In genomic region chr7:141071855-141072547, GRCh38 we compare ENCODE assay signal across 9 cellular contexts. TPM values are rescaled to one million over a fixed set of nuclear protein-coding genes. Genes with fewer than 3 reads are reported as not detected.
DNase-seq lines count a peak whose midpoint lies in the region; ATAC-seq and TF ChIP-seq lines count a peak whose summit lies in the region.
"Had no signal": no experiment of that assay in that cellular context is flagged by ENCODE, and none has a peak within 500 bp of the region (broad histone marks: within the 10 kb centered on the region; RNA-seq: fewer than 3 reads in every experiment).

No MANE protein-coding gene starts in this region.

- H3K4me3 ChIP-seq in HEK293 (ENCODE audit: low read depth, low read length): peak overlapping the region; percentile 68
- H3K4me3 ChIP-seq in iPS DF 6.9 (ENCODE audit: low read length): peak overlapping the region; percentile 51; the same call in 1 of the 2 replicates
- H3K4me3 ChIP-seq in stomach smooth muscle (ENCODE audit: low read length in 2 of 2): peak overlapping the region; percentile 59 to 79

- H3K27me3 Mint-ChIP-seq in activated CD4-positive, alpha-beta memory T cell treated with anti-CD3 and anti-CD28 coated beads, Interleukin-2, amount 10 ng/mL, durations not matched to agents 7 days and 5 days: peaks cover 46% of the 10 kb centered on the region

- H3K36me3 Mint-ChIP-seq in activated CD4-positive, alpha-beta memory T cell treated with anti-CD3 and anti-CD28 coated beads, Interleukin-2, amount 10 ng/mL, durations not matched to agents 7 days and 5 days (ENCODE audit: low read depth): no peaks in the 10 kb centered on the region

- H3K4me1 ChIP-seq in HEK293 (ENCODE audit: control insufficient read depth, insufficient read depth, low read length) (no peaks in the 10 kb centered on the region), iPS DF 6.9 (ENCODE audit: control insufficient read depth, insufficient read depth, low read length) (peaks cover 2% of the 10 kb centered on the region; the same call in 1 of the 2 replicates), stomach smooth muscle (ENCODE audit: control insufficient read depth, insufficient read depth, low read length) (peaks cover 32% of the 10 kb centered on the region)

- peaks cover 23% of the 10 kb centered on the region for H3K4me1 Mint-ChIP-seq in activated CD4-positive, alpha-beta memory T cell treated with anti-CD3 and anti-CD28 coated beads, Interleukin-2, amount 10 ng/mL, durations not matched to agents 7 days and 5 days

- H3K27ac ChIP-seq in HEK293 (ENCODE audit: extremely low read depth, low read depth, low read length) (peak overlapping the region; percentile 6; the same call in 1 of the 2 replicates), iPS DF 6.9 (ENCODE audit: low read length) (no peak overlapping the region), stomach smooth muscle (ENCODE audit: low read length) (no peak overlapping the region)
- H3K27ac ChIP-seq: HL-60 had no signal

- CTCF ChIA-PET in HEK293 (lab: Yijun Ruan, JAX): interaction anchor here (0.6 to 2.3 kb wide), 14 partner anchors 54 to 582 kb away, joined by 3 to 13 read pairs (median 4); partner anchors contain the start of gene MRPS33
- CTCF ChIA-PET in activated CD4-positive, alpha-beta memory T cell treated with anti-CD3 and anti-CD28 coated beads, Interleukin-2, amount 10 ng/mL, durations not matched to agents 7 days and 5 days (lab: Charles Lee): interaction anchor here (0.9 to 1.2 kb wide), 2 partner anchors 57 to 459 kb away, joined by 3 to 7 read pairs; partner anchors contain the start of gene MRPS33

- H3K9me3 ChIP-seq in HEK293 (ENCODE audit: control insufficient read depth, insufficient read depth, low read depth, low read length) (no peaks in the 10 kb centered on the region), iPS DF 6.9 (ENCODE audit: control insufficient read depth, insufficient read depth, low read length) (no peaks in the 10 kb centered on the region), stomach smooth muscle (ENCODE audit: control insufficient read depth in 2 of 2, low read length in 2 of 2) (no peaks in the 10 kb centered on the region)

- no peak overlapping the region for H3K27ac Mint-ChIP-seq in activated CD4-positive, alpha-beta memory T cell treated with anti-CD3 and anti-CD28 coated beads, Interleukin-2, amount 10 ng/mL, durations not matched to agents 7 days and 5 days

- POLR2A ChIA-PET in HEK293 (lab: Yijun Ruan, JAX): interaction anchor here (0.6 to 1.7 kb wide), 6 partner anchors 57 to 666 kb away, joined by 3 to 12 read pairs (median 4); partner anchors contain the start of genes MRPS33 and SSBP1
- POLR2A ChIA-PET in activated CD4-positive, alpha-beta memory T cell treated with anti-CD3 and anti-CD28 coated beads, Interleukin-2, amount 10 ng/mL, durations not matched to agents 7 days and 5 days (lab: Charles Lee): interaction anchor here (0.6 to 2.3 kb wide), 4 partner anchors 18 to 666 kb away, joined by 3 to 7 read pairs (median 6); partner anchors contain the start of genes BRAF, MRPS33 and SSBP1

- H3K9ac ChIP-seq in stomach smooth muscle (ENCODE audit: low read length in 2 of 2): peak overlapping the region; percentile 45 to 51

- H3K27me3 ChIP-seq in iPS DF 6.9 (ENCODE audit: control insufficient read depth, insufficient read depth, low read length): peaks cover 7% of the 10 kb centered on the region; the same call in 1 of the 2 replicates
- peaks cover 0 to 16% of the 10 kb centered on the region in 2 donors for H3K27me3 ChIP-seq in stomach smooth muscle (ENCODE audit: control insufficient read depth in 1 of 2, insufficient read depth in 2 of 2, low read length in 2 of 2)

- peak overlapping the region; percentile 67 for H3K4me3 Mint-ChIP-seq in activated CD4-positive, alpha-beta memory T cell treated with anti-CD3 and anti-CD28 coated beads, Interleukin-2, amount 10 ng/mL, durations not matched to agents 7 days and 5 days

- DNase-seq in Ammon's horn (ENCODE audit: low spot score) (peak; percentile 20), iPS DF 6.9 (ENCODE audit: low read depth, low spot score) (no peak), HT-29 (ENCODE audit: low spot score) (no peak)
- no peak for DNase-seq in activated CD4-positive, alpha-beta memory T cell treated with anti-CD3 and anti-CD28 coated beads, Interleukin-2, amount 10 ng/mL, durations not matched to agents 7 days and 5 days
- no peak for DNase-seq in activated effector memory CD4-positive, alpha-beta T cell treated with Interleukin-2 at 50 U/mL for 16 hours

- H3K36me3 ChIP-seq in HEK293 (ENCODE audit: control insufficient read depth in 2 of 2, insufficient read depth in 1 of 2, low read length in 2 of 2) (no peaks in the 10 kb centered on the region), iPS DF 6.9 (ENCODE audit: control insufficient read depth, insufficient read depth, low read length) (no peaks in the 10 kb centered on the region; the same call in 1 of the 2 replicates), stomach smooth muscle (ENCODE audit: control insufficient read depth in 2 of 2, insufficient read depth in 2 of 2, low read length in 2 of 2) (no peaks in the 10 kb centered on the region)

- no CpG with 5 or more reads among the region's 21 CpGs for WGBS in iPS DF 6.9 (ENCODE audit: insufficient coverage, insufficient read length)

- TF ChIP-seq CTCF in HEK293 (tag by site-specific recombination; IDR thresholded peaks at IDR 0.05): no peak

- ATAC-seq in GM19455 (IDR thresholded peaks at IDR 0.05; ENCODE audit: unreplicated experiment): no peak

- no peaks in the 10 kb centered on the region for H3K9me3 Mint-ChIP-seq in activated CD4-positive, alpha-beta memory T cell treated with anti-CD3 and anti-CD28 coated beads, Interleukin-2, amount 10 ng/mL, durations not matched to agents 7 days and 5 days

TF ChIP-seq in HEK293, 187 proteins besides CTCF, POLR2A, EP300 and RAD21 (continues in another document):
- TF ChIP-seq PATZ1 (tag by site-specific recombination; IDR thresholded peaks at IDR 0.05) (peak; percentile 4), ZNF621 (tag by site-specific recombination; IDR thresholded peaks at IDR 0.05) (no peak), PRDM1 (tag by site-specific recombination; IDR thresholded peaks at IDR 0.05) (no peak), ZNF18 (tag by site-specific recombination; IDR thresholded peaks at IDR 0.05) (no peak), ZNF174 (tag by site-specific recombination; IDR thresholded peaks at IDR 0.05) (no peak), IKZF3 (tag by site-specific recombination; IDR thresholded peaks at IDR 0.05) (0 out of 2 replicates have a peak, but pooled peaks have one; percentile 25), ZNF184 (tag by site-specific recombination; IDR thresholded peaks at IDR 0.05) (no peak), ZNF10 (tag by site-specific recombination; IDR thresholded peaks at IDR 0.05) (no peak), ZNF221 (tag by site-specific recombination; IDR thresholded peaks at IDR 0.05; ENCODE audit: borderline replicate concordance) (no peak), ZNF398 (tag by site-specific recombination; IDR thresholded peaks at IDR 0.05) (no peak), SCRT1 (tag by site-specific recombination; IDR thresholded peaks at IDR 0.05; ENCODE audit: borderline replicate concordance) (peak; percentile 83), KLF9 (tag by site-specific recombination; IDR thresholded peaks at IDR 0.05; ENCODE audit: low read depth) (peak; percentile 32)

RNA-seq across cellular contexts. Expression of gene TMEM178B, which starts 1.9 kb away (rescaled TPM):
- 1 to 10 TPM; 1.7 TPM for total RNA-seq in activated CD4-positive, alpha-beta memory T cell treated with anti-CD3 and anti-CD28 coated beads, Interleukin-2, amount 10 ng/mL, durations not matched to agents 7 days and 5 days
- 2.1 and 2.3 TPM in 2 replicates for total RNA-seq in HT-29 (2014; rRNA removed; shearing (Covaris generic))

RNA-seq across cellular contexts. Expression of gene MRPS33, which starts 57.2 kb away (rescaled TPM):
- total RNA-seq in activated CD4-positive, alpha-beta memory T cell treated with anti-CD3 and anti-CD28 coated beads, Interleukin-2, amount 10 ng/mL, durations not matched to agents 7 days and 5 days: 10 to 100 TPM; 58.5 to 68.3 TPM
- 28.0 and 46.5 TPM in 2 replicates for total RNA-seq in HT-29 (2014; rRNA removed; shearing (Covaris generic))
